In genomic region chr18:63505566-63506335, GRCh38 we compare ENCODE assay signal across 1 cellular context.
TF ChIP-seq lines count a peak whose summit lies in the region.

No MANE protein-coding gene starts in this region.

TF ChIP-seq in HepG2, 621 proteins besides CTCF, POLR2A, EP300 and RAD21:
- no peak for TF ChIP-seq REST (IDR thresholded peaks at IDR 0.05; ENCODE audit: borderline replicate concordance in 1 of 2, low read depth in 1 of 2, low read length in 2 of 2)
- TF ChIP-seq HOMEZ (CRISPR knock-in tag; IDR thresholded peaks at IDR 0.05; ENCODE audit: low read depth), result no peak
- TF ChIP-seq ZNF121 (CRISPR knock-in tag; IDR thresholded peaks at IDR 0.05), result peak; percentile 87
